ENCODE assay signal across 29 cellular contexts in the genomic region with DNA sequence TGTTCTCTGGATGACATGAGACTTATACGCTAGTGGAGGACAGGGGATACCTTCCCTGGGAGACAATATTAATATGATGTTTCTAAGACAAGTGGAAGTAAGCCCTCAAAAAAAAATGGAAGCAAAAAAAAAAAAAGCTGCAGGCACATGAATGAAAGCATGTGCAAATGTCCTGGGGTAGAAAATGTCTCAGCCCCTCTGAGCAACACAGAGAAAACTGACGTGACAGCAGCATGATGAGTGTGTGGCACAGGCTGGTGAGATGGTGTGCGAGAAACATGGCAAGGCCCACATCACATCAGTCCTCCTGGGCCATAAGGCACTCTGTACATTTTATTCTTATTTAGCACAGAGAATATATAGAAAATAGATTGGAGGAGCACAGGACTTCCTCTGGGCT.
"Had no signal": no experiment of that assay in that cellular context is flagged by ENCODE, and none has a peak within 500 bp of the region (broad histone marks: within the 10 kb centered on the region; RNA-seq: fewer than 3 reads in every experiment).

No MANE protein-coding gene starts in this region.

- H3K4me1 ChIP-seq: foreskin keratinocyte, gastrocnemius medialis, heart left ventricle, heart right ventricle had no signal

- H3K4me3 Mint-ChIP-seq: dendritic cell treated with granulocyte-macrophage colony-stimulating factor and Interleukin-4, amounts not matched to agents 40 ng/mL and 50 ng/mL, for 4 days; effector memory CD8-positive, alpha-beta T cell; endodermal cell had no signal

- H2AFZ ChIP-seq: hepatocyte had no signal

- H3K4me2 ChIP-seq: hepatocyte had no signal

- H3K4me3 ChIP-seq: coronary artery, dorsolateral prefrontal cortex, esophagus muscularis mucosa, esophagus squamous epithelium, gastrocnemius medialis, gastroesophageal sphincter, heart left ventricle, heart right ventricle, hepatocyte had no signal

- H3K27me3 Mint-ChIP-seq: dendritic cell treated with granulocyte-macrophage colony-stimulating factor and Interleukin-4, amounts not matched to agents 40 ng/mL and 50 ng/mL, for 4 days had no signal

- H3K79me2 ChIP-seq: hepatocyte had no signal

- FAIRE-seq: endometrium, endothelial cell of umbilical vein, frontal cortex had no signal

- DNase-seq: cortex of kidney; dermis blood vessel endothelial cell; dorsolateral prefrontal cortex; effector CD4-positive, alpha-beta T cell; effector CD8-positive, alpha-beta T cell; effector memory CD4-positive, alpha-beta T cell; effector memory CD8-positive, alpha-beta T cell; endodermal cell; erythroblast; esophagus squamous epithelium; foreskin fibroblast; foreskin keratinocyte; foreskin melanocyte; gastrocnemius medialis; glutamatergic neuron; head of caudate nucleus; heart left ventricle; heart right ventricle; hippocampal formation had no signal

- H3K36me3 ChIP-seq: esophagus muscularis mucosa, esophagus squamous epithelium, gastrocnemius medialis, gastroesophageal sphincter, heart left ventricle, heart right ventricle had no signal

- H3K27ac Mint-ChIP-seq: dendritic cell treated with granulocyte-macrophage colony-stimulating factor and Interleukin-4, amounts not matched to agents 40 ng/mL and 50 ng/mL, for 4 days; effector memory CD8-positive, alpha-beta T cell; endodermal cell had no signal

- H3K9me3 ChIP-seq: esophagus muscularis mucosa, esophagus squamous epithelium, gastrocnemius medialis, gastroesophageal sphincter, heart left ventricle had no signal

- ATAC-seq: effector memory CD8-positive, alpha-beta T cell; esophagus mucosa; foreskin keratinocyte; gastrocnemius medialis; gastroesophageal sphincter; heart left ventricle; heart right ventricle had no signal

- H3K9me3 Mint-ChIP-seq: dendritic cell treated with granulocyte-macrophage colony-stimulating factor and Interleukin-4, amounts not matched to agents 40 ng/mL and 50 ng/mL, for 4 days had no signal

- H3K27me3 ChIP-seq: esophagus muscularis mucosa, esophagus squamous epithelium, foreskin keratinocyte, gastrocnemius medialis, gastroesophageal sphincter, heart left ventricle, hepatocyte had no signal

- H3K27ac ChIP-seq: coronary artery, dorsolateral prefrontal cortex, epithelial cell of prostate, esophagus muscularis mucosa, esophagus squamous epithelium, foreskin keratinocyte, gastrocnemius medialis, gastroesophageal sphincter, heart left ventricle, heart right ventricle, hepatocyte had no signal
